In genomic region chr2:65382776-65383357, GRCh38 we compare ENCODE assay signal across 8 cellular contexts. TPM values are rescaled to one million over a fixed set of nuclear protein-coding genes. Genes with fewer than 3 reads are reported as not detected.
DNase-seq lines count a peak whose midpoint lies in the region; ATAC-seq and TF ChIP-seq lines count a peak whose summit lies in the region.

No MANE protein-coding gene starts in this region.

- peaks cover 68% of the 10 kb centered on the region for H3K79me2 ChIP-seq in smooth muscle cell (ENCODE audit: low read depth)

- ATAC-seq in GM19324 (IDR thresholded peaks at IDR 0.05; ENCODE audit: low FRiP score, unreplicated experiment) = peak; percentile 74
- peak; percentile 77 for ATAC-seq in HG03432 (IDR thresholded peaks at IDR 0.05; ENCODE audit: unreplicated experiment)
- ATAC-seq in heart right ventricle = peak; percentile 36 to 86 (median 80)

- H3K4me1 ChIP-seq in BLaER1 = peaks cover 83% of the 10 kb centered on the region
- H3K4me1 ChIP-seq in heart right ventricle = peaks cover 13 to 91% (median 69%) of the 10 kb centered on the region in 9 donors
- H3K4me1 ChIP-seq in smooth muscle cell (ENCODE audit: low read depth) = peaks cover 16% of the 10 kb centered on the region

- 10 to 12% methylated on average over 20 of the region's 20 CpGs for WGBS in heart right ventricle, 2 donors
- 14% methylated on average over 20 of the region's 20 CpGs for WGBS in smooth muscle cell (ENCODE audit: low lambda C conversion rate)

- H3K27ac ChIP-seq in BLaER1 = peak overlapping the region; percentile 50; the same call in 1 of the 2 replicates
- H3K27ac ChIP-seq in heart right ventricle = peak overlapping the region; percentile 5 to 87 (median 70)
- H3K27ac ChIP-seq in smooth muscle cell (ENCODE audit: low read depth) = peak overlapping the region; percentile 83

- H3K36me3 ChIP-seq in BLaER1 = no peaks in the 10 kb centered on the region
- no peaks in the 10 kb centered on the region for H3K36me3 ChIP-seq in heart right ventricle
- H3K36me3 ChIP-seq in smooth muscle cell (ENCODE audit: low read depth) = no peaks in the 10 kb centered on the region

- no peak overlapping the region for H2AFZ ChIP-seq in smooth muscle cell (ENCODE audit: low read depth)

- no peak overlapping the region for H3K9ac ChIP-seq in BLaER1
- H3K9ac ChIP-seq in smooth muscle cell (ENCODE audit: low read depth) = peak overlapping the region; percentile 39

- TF ChIP-seq CTCF in heart right ventricle (IDR thresholded peaks at IDR 0.05) (peak in 3 of 9 donors; percentile 14 to 25 (median 22)), smooth muscle cell (IDR thresholded peaks at IDR 0.05; ENCODE audit: borderline replicate concordance, insufficient read depth, poor library complexity, severe bottlenecking) (no peak)

- no peak overlapping the region for H3K4me3 ChIP-seq in BLaER1
- H3K4me3 ChIP-seq in heart right ventricle = peak overlapping the region in 7 of 10 donors; percentile 8 to 36 (median 29)
- H3K4me3 ChIP-seq in smooth muscle cell = no peak overlapping the region

- peaks cover 9% of the 10 kb centered on the region for H3F3A ChIP-seq in smooth muscle cell (ENCODE audit: low read depth)

- peak; percentile 78 to 82 for DNase-seq in SHP77 (lab: John Stamatoyannopoulos, UW)
- DNase-seq in activated naive CD4-positive, alpha-beta T cell (lab: John Stamatoyannopoulos, UW) = peak; percentile 12 to 61 (median 31)
- peak; percentile 75 to 83 for DNase-seq in heart right ventricle
- peak; percentile 30 for DNase-seq in smooth muscle cell (lab: John Stamatoyannopoulos, UW; ENCODE audit: unreplicated experiment)
- DNase-seq in NCI-H82 (lab: John Stamatoyannopoulos, UW) = no peak

- H3K27me3 ChIP-seq in BLaER1 (no peaks in the 10 kb centered on the region), heart right ventricle (no peaks in the 10 kb centered on the region), smooth muscle cell (ENCODE audit: low read depth) (no peaks in the 10 kb centered on the region)

- intact Hi-C loops in heart right ventricle (cut with DNase I) = loop anchor here in 7 of 10 donors (2.0 to 5.0 kb wide), 6 partner anchors 34 to 72 kb away; partner anchors contain the start of gene SPRED2 (in 3 of the 7)

- no peaks in the 10 kb centered on the region for H3K9me3 ChIP-seq in BLaER1
- no peaks in the 10 kb centered on the region for H3K9me3 ChIP-seq in heart right ventricle
- H3K9me3 ChIP-seq in smooth muscle cell (replicated peaks; ENCODE audit: low read depth) = no peaks in the 10 kb centered on the region

- H4K20me1 ChIP-seq in BLaER1 (peaks cover 91% of the 10 kb centered on the region), smooth muscle cell (ENCODE audit: low read depth) (peaks cover 98% of the 10 kb centered on the region)

- H3K4me2 ChIP-seq in BLaER1 = peak overlapping the region; percentile 70
- H3K4me2 ChIP-seq in smooth muscle cell = peak overlapping the region; percentile 78

RNA-seq across cellular contexts. Expression of gene SPRED2, which starts 49.5 kb away (rescaled TPM):
- total RNA-seq in heart right ventricle = 10 to 100 TPM; 13.5 to 20.7 (median 17.2) TPM
- polyA plus RNA-seq in heart right ventricle = 10 to 100 TPM; 10.2 to 10.4 TPM
- 18.3 and 21.3 TPM in 2 replicates for total RNA-seq in smooth muscle cell
- polyA plus RNA-seq in smooth muscle cell = 23.0 and 23.7 TPM in 2 replicates

Comparison
In these comparisons a context has a peak if more than half of its experiments do, and no peak if none do; other contexts are left out.
1. H3K4me3 ChIP-seq: peak in heart right ventricle (7 of 10); none in BLaER1 (single experiment) and smooth muscle cell (single experiment).
2. Peak in every context shown above with its lines, with median percentiles within 50 percentile points of each other: H3K27ac ChIP-seq and ATAC-seq.